Comparison of ENCODE assay signal across 28 cellular contexts in genomic region chr11:65809496-65809895, GRCh38. TPM values are rescaled to one million over a fixed set of nuclear protein-coding genes. Genes with fewer than 3 reads are reported as not detected.
DNase-seq lines count a peak whose midpoint lies in the region; ATAC-seq, FAIRE-seq and TF ChIP-seq lines count a peak whose summit lies in the region.
"Had no signal": no experiment of that assay in that cellular context is flagged by ENCODE, and none has a peak within 500 bp of the region (broad histone marks: within the 10 kb centered on the region; RNA-seq: fewer than 3 reads in every experiment).

No MANE protein-coding gene starts in this region.

- RAD21 ChIA-PET in HCT116 (lab: Charles Lee; ENCODE audit: low non-redundant PET in 1 of 2, low total read pairs in 2 of 2, uncharacterized antibody in 2 of 2, unreplicated experiment in 2 of 2) = no interaction called here

- H3K4me3 ChIP-seq in HCT116 (replicated peaks in 1 of 2; ENCODE audit: low read depth in 1 of 2, low read length in 2 of 2) (no peak overlapping the region), kidney (ENCODE audit: low read length in 2 of 2) (no peak overlapping the region), lower lobe of right lung (no peak overlapping the region)
- H3K4me3 ChIP-seq: BLaER1 had no signal

- H2AFZ ChIP-seq in HCT116 (ENCODE audit: low read depth, low read length, poor library complexity, severe bottlenecking) = no peak overlapping the region

- TF ChIP-seq CTCF in HCT116 (IDR thresholded peaks at IDR 0.05 in 2 of 3, conservative IDR thresholded peaks at IDR 0.05 in 1 of 3; ENCODE audit: borderline replicate concordance in 1 of 3, insufficient read depth in 1 of 3, low read depth in 2 of 3, low read length in 2 of 3) (no peak), kidney (IDR thresholded peaks at IDR 0.05; ENCODE audit: borderline replicate concordance, extremely low read depth, insufficient read depth) (no peak), lower lobe of right lung (IDR thresholded peaks at IDR 0.05) (no peak), progenitor cell of endocrine pancreas (IDR thresholded peaks at IDR 0.05; ENCODE audit: unreplicated experiment) (no peak)

- peaks cover 9% of the 10 kb centered on the region for H3K27me3 Mint-ChIP-seq in progenitor cell of endocrine pancreas

- no peak for TF ChIP-seq RAD21 in HCT116 (IDR thresholded peaks at IDR 0.05; ENCODE audit: low read depth)

- H3K4me2 ChIP-seq in HCT116 (ENCODE audit: low read length) = no peak overlapping the region
- H3K4me2 ChIP-seq: BLaER1 had no signal

- H3K9me3 ChIP-seq in HCT116 (ENCODE audit: control insufficient read depth in 1 of 2, insufficient read depth in 1 of 2, low read depth in 1 of 2, low read length in 2 of 2) = no peaks in the 10 kb centered on the region
- H3K9me3 ChIP-seq in kidney (ENCODE audit: control insufficient read depth in 1 of 2, low read length in 2 of 2) = no peaks in the 10 kb centered on the region
- no peaks in the 10 kb centered on the region for H3K9me3 ChIP-seq in lower lobe of right lung
- H3K9me3 ChIP-seq: BE2C, BLaER1 had no signal

- BruUV-seq in HCT116 (replicated peaks; lab: Mats Ljungman, UMichigan) = no TSS peak

- H3K9ac ChIP-seq in HCT116 (ENCODE audit: low read length) (no peak overlapping the region), kidney (ENCODE audit: low read length in 2 of 2) (no peak overlapping the region)
- H3K9ac ChIP-seq: BLaER1 had no signal

- H3K36me3 ChIP-seq in HCT116 (ENCODE audit: control insufficient read depth in 1 of 2, insufficient read depth in 2 of 2, low read length in 2 of 2) (no peaks in the 10 kb centered on the region), kidney (ENCODE audit: control insufficient read depth in 1 of 2, insufficient read depth in 2 of 2, low read length in 2 of 2) (no peaks in the 10 kb centered on the region), lower lobe of right lung (no peaks in the 10 kb centered on the region)
- H3K36me3 ChIP-seq: BE2C, BLaER1 had no signal

- no peak overlapping the region for H3K4me3 Mint-ChIP-seq in progenitor cell of endocrine pancreas (ENCODE audit: low read depth)
- H3K4me3 Mint-ChIP-seq: CD14-positive monocyte; CD4-positive, alpha-beta memory T cell; CD8-positive, alpha-beta memory T cell had no signal

- peaks cover 3% of the 10 kb centered on the region for H3K36me3 Mint-ChIP-seq in progenitor cell of endocrine pancreas (ENCODE audit: insufficient read depth)
- H3K36me3 Mint-ChIP-seq: CD4-positive, alpha-beta memory T cell; CD4-positive, CD25-positive, alpha-beta regulatory T cell had no signal

- H3K9me3 Mint-ChIP-seq in progenitor cell of endocrine pancreas (ENCODE audit: low read depth) = no peaks in the 10 kb centered on the region
- H3K9me3 Mint-ChIP-seq: CD4-positive, CD25-positive, alpha-beta regulatory T cell; CD8-positive, alpha-beta memory T cell had no signal

- H3K4me1 Mint-ChIP-seq in progenitor cell of endocrine pancreas (ENCODE audit: low read depth) = peaks cover 5% of the 10 kb centered on the region
- H3K4me1 Mint-ChIP-seq: CD8-positive, alpha-beta memory T cell had no signal

- no peaks in the 10 kb centered on the region for H3K79me2 ChIP-seq in HCT116 (ENCODE audit: insufficient read depth, low read length)

- H3K9me2 ChIP-seq in HCT116 (ENCODE audit: insufficient read depth) = no peaks in the 10 kb centered on the region

- intact Hi-C loops in HCT116 (cut with micrococcal nuclease) = no loop called here
- intact Hi-C loops in kidney (cut with DNase I) = no loop called here
- intact Hi-C loops in lower lobe of right lung (cut with DNase I) = no loop called here

- no peak for TF ChIP-seq POLR2A in HCT116 (IDR thresholded peaks at IDR 0.05; ENCODE audit: borderline replicate concordance, extremely low read depth, insufficient read depth, insufficient read length)

- CTCF ChIA-PET in HCT116 (lab: Charles Lee) = interaction anchor here (0.9 to 1.2 kb wide), 2 partner anchors 30 to 50 kb away, joined by 3 read pairs; no protein-coding TSS in a partner anchor

- POLR2A ChIA-PET in HCT116 (lab: Charles Lee) = no interaction called here

- H3K4me1 ChIP-seq in HCT116 (ENCODE audit: control insufficient read depth in 1 of 2, insufficient read depth in 2 of 2, low read length in 2 of 2) = no peaks in the 10 kb centered on the region
- H3K4me1 ChIP-seq in kidney (ENCODE audit: control insufficient read depth in 1 of 2, insufficient read depth in 1 of 2, low read depth in 1 of 2, low read length in 2 of 2) = no peaks in the 10 kb centered on the region
- H3K4me1 ChIP-seq in lower lobe of right lung = peaks cover 5% of the 10 kb centered on the region
- H3K4me1 ChIP-seq: BE2C had no signal

- DNase-seq in HCT116 (ENCODE audit: low read depth, low spot score) (no peak), kidney (peak; percentile 49), lower lobe of right lung (peak; percentile 28), progenitor cell of endocrine pancreas (ENCODE audit: low spot score, unreplicated experiment) (no peak)
- DNase-seq: 8988T; ACHN; BE2C; C1 segment of cervical spinal cord; CD4-positive, alpha-beta memory T cell; CD8-positive, alpha-beta memory T cell; COR-L47; DMS 273 treated with DMSO at 0.1 percent for 48 hours; DMS153; DMS53; DMS79; DND-41; EL; GDM1 had no signal

- FAIRE-seq in kidney (lab: Jason Lieb, UNC) = no peak
- FAIRE-seq: A204.1 had no signal

- H4K20me1 ChIP-seq in HCT116 (ENCODE audit: insufficient read depth) = no peaks in the 10 kb centered on the region
- H4K20me1 ChIP-seq: BLaER1 had no signal

- no peak overlapping the region for H3K27ac Mint-ChIP-seq in progenitor cell of endocrine pancreas
- H3K27ac Mint-ChIP-seq: CD14-positive monocyte had no signal

- 0 out of 2 replicates have a peak, but pooled peaks have one; percentile 32 for ATAC-seq in HCT116
- ATAC-seq in lower lobe of right lung = no peak
- ATAC-seq in GM21515 (IDR thresholded peaks at IDR 0.05; ENCODE audit: unreplicated experiment) = no peak
- ATAC-seq in GM19023 (IDR thresholded peaks at IDR 0.05; ENCODE audit: unreplicated experiment) = no peak

- H3K27ac ChIP-seq in HCT116 (ENCODE audit: low read depth, low read length) = no peak overlapping the region
- no peak overlapping the region for H3K27ac ChIP-seq in kidney (ENCODE audit: low read depth in 2 of 2, low read length in 2 of 2)
- no peak overlapping the region for H3K27ac ChIP-seq in lower lobe of right lung
- H3K27ac ChIP-seq: BLaER1 had no signal

- H3K27me3 ChIP-seq in HCT116 (ENCODE audit: insufficient read depth, low read length) (no peaks in the 10 kb centered on the region), lower lobe of right lung (ENCODE audit: low read depth) (peaks cover 13% of the 10 kb centered on the region)

TF ChIP-seq in HCT116, 20 proteins besides CTCF, POLR2A, EP300 and RAD21 (continues in another document):
- no peak for TF ChIP-seq SP1 (IDR thresholded peaks at IDR 0.05; ENCODE audit: low read depth)
- TF ChIP-seq EZH2phosphoT487 (IDR thresholded peaks at IDR 0.05; ENCODE audit: borderline replicate concordance) = no peak
- no peak for TF ChIP-seq MAX (IDR thresholded peaks at IDR 0.05)
- no peak for TF ChIP-seq CBX3 (IDR thresholded peaks at IDR 0.05; ENCODE audit: low read depth)
- no peak for TF ChIP-seq ZBTB33 (IDR thresholded peaks at IDR 0.05; ENCODE audit: extremely low read depth, insufficient replicate concordance, low read length)
- TF ChIP-seq YY1 (IDR thresholded peaks at IDR 0.05; ENCODE audit: extremely low read depth, insufficient replicate concordance, low read depth, low read length) = no peak
- no peak for TF ChIP-seq EZH2 (IDR thresholded peaks at IDR 0.05)
- no peak for TF ChIP-seq FOSL1 (IDR thresholded peaks at IDR 0.05; ENCODE audit: low read depth)

RNA-seq across cellular contexts. Expression of gene OVOL1, which starts 22.6 kb away (rescaled TPM):
- total RNA-seq in HCT116 (2021; ENCODE audit: unreplicated experiment) (14.7 TPM), kidney (6.6 TPM), lower lobe of right lung (0.89 TPM), progenitor cell of endocrine pancreas (12.4 and 12.7 TPM in 2 replicates)
- 14.2 and 16.3 TPM in 2 replicates for polyA plus RNA-seq in HCT116 (2012)
- 6.7 TPM for polyA plus RNA-seq in kidney (ENCODE audit: insufficient read depth, low read depth, low replicate concordance)
- total RNA-seq: A673; CD4-positive, alpha-beta memory T cell; CD4-positive, CD25-positive, alpha-beta regulatory T cell; CD8-positive, alpha-beta memory T cell; Daoy; G401 had no signal
- polyA plus RNA-seq: AG04450; CD14-positive monocyte; CD4-positive, alpha-beta memory T cell; CD4-positive, CD25-positive, alpha-beta regulatory T cell; CD8-positive, alpha-beta memory T cell had no signal

RNA-seq across cellular contexts. Expression of gene SNX32, which starts 24.3 kb away (rescaled TPM):
- total RNA-seq in HCT116 (2021; ENCODE audit: unreplicated experiment) = not detected
- 0.20 and 0.39 TPM in 2 replicates for polyA plus RNA-seq in HCT116 (2012)
- 1.0 TPM for total RNA-seq in kidney
- 0.43 TPM for polyA plus RNA-seq in kidney (ENCODE audit: insufficient read depth, low read depth, low replicate concordance)
- 0.47 TPM for total RNA-seq in lower lobe of right lung
- 3.6 and 4.6 TPM in 2 replicates for total RNA-seq in progenitor cell of endocrine pancreas
- total RNA-seq: Daoy, G401 had no signal

RNA-seq across cellular contexts. Expression of gene AP5B1, which starts 28.7 kb away (rescaled TPM):
- total RNA-seq in HCT116 (2021; ENCODE audit: unreplicated experiment) = 19.5 TPM
- polyA plus RNA-seq in HCT116 (2012) = 10.5 and 11.1 TPM in 2 replicates
- total RNA-seq in kidney = 18.3 TPM
- polyA plus RNA-seq in kidney (ENCODE audit: insufficient read depth, low read depth, low replicate concordance) = 6.3 TPM
- total RNA-seq in lower lobe of right lung = 46.3 TPM
- 18.4 and 19.3 TPM in 2 replicates for total RNA-seq in progenitor cell of endocrine pancreas

RNA-seq across cellular contexts. Expression of gene CFL1, which starts 48.5 kb away (rescaled TPM):
- total RNA-seq in HCT116 (2021; ENCODE audit: unreplicated experiment) (1,270 TPM), kidney (705 TPM), lower lobe of right lung (647 TPM), progenitor cell of endocrine pancreas (864 and 890 TPM in 2 replicates)
- polyA plus RNA-seq in HCT116 (2012) = 1,219 and 1,350 TPM in 2 replicates
- 846 TPM for polyA plus RNA-seq in kidney (ENCODE audit: insufficient read depth, low read depth, low replicate concordance)

RNA-seq across cellular contexts. Expression of gene MUS81, which starts 50.7 kb away (rescaled TPM):
- total RNA-seq in HCT116 (2021; ENCODE audit: unreplicated experiment) (47.2 TPM), kidney (54.9 TPM), lower lobe of right lung (52.8 TPM), progenitor cell of endocrine pancreas (55.5 and 60.5 TPM in 2 replicates)
- 42.4 and 57.5 TPM in 2 replicates for polyA plus RNA-seq in HCT116 (2012)
- polyA plus RNA-seq in kidney (ENCODE audit: insufficient read depth, low read depth, low replicate concordance) = 31.2 TPM

Comparison
In these comparisons a context has a peak if more than half of its experiments do, and no peak if none do; other contexts are left out.
1. DNase-seq: peak in kidney (single experiment) and lower lobe of right lung (single experiment); none in HCT116 (single experiment) and progenitor cell of endocrine pancreas (single experiment).